In genomic region chr11:67345247-67345948, GRCh38 we compare ENCODE assay signal across 9 cellular contexts. TPM values are rescaled to one million over a fixed set of nuclear protein-coding genes. Genes with fewer than 3 reads are reported as not detected.
DNase-seq lines count a peak whose midpoint lies in the region; ATAC-seq and TF ChIP-seq lines count a peak whose summit lies in the region.
"Had no signal": no experiment of that assay in that cellular context is flagged by ENCODE, and none has a peak within 500 bp of the region (broad histone marks: within the 10 kb centered on the region; RNA-seq: fewer than 3 reads in every experiment).

No MANE protein-coding gene starts in this region.

- H3F3A ChIP-seq in Loucy (ENCODE audit: low read depth) = no peaks in the 10 kb centered on the region

- H3K9me3 ChIP-seq in CD8-positive, alpha-beta T cell (ENCODE audit: low read length) = no peaks in the 10 kb centered on the region
- H3K9me3 ChIP-seq in Loucy (ENCODE audit: insufficient read depth, low read depth, low read length) (no peaks in the 10 kb centered on the region), breast epithelium (no peaks in the 10 kb centered on the region), prostate gland (no peaks in the 10 kb centered on the region)

- POLR2A ChIA-PET in CD8-positive, alpha-beta T cell (lab: Charles Lee) = interaction anchor here (0.8 to 3.4 kb wide), 16 partner anchors 8 to 269 kb away, joined by 3 to 22 read pairs (median 4); partner anchors contain the start of genes ANKRD13D, CLCF1, PITPNM1 and POLD4

- no peak overlapping the region for H3K4me2 ChIP-seq in Loucy (ENCODE audit: low read depth, low read length, poor library complexity, severe bottlenecking)

- H3K36me3 Mint-ChIP-seq in CD8-positive, alpha-beta T cell = no peaks in the 10 kb centered on the region
- H3K36me3 Mint-ChIP-seq in glutamatergic neuron (ENCODE audit: unreplicated experiment) = no peaks in the 10 kb centered on the region

- 55% methylated on average over 8 of the region's 8 CpGs for WGBS in prostate gland

- no peaks in the 10 kb centered on the region for H3K27me3 ChIP-seq in CD8-positive, alpha-beta T cell (ENCODE audit: insufficient read depth, low read length)
- H3K27me3 ChIP-seq in Loucy (ENCODE audit: insufficient read depth, low read length, poor library complexity, severe bottlenecking) (no peaks in the 10 kb centered on the region), breast epithelium (no peaks in the 10 kb centered on the region), prostate gland (replicated peaks; ENCODE audit: insufficient read depth) (no peaks in the 10 kb centered on the region)

- no peak for DNase-seq in CD8-positive, alpha-beta T cell
- DNase-seq in breast epithelium (ENCODE audit: low spot score in 2 of 2) (no peak), prostate gland (ENCODE audit: low spot score) (peak; percentile 43), glutamatergic neuron (no peak), putamen (ENCODE audit: low spot score) (no peak)

- TF ChIP-seq CTCF in CD8-positive, alpha-beta T cell (IDR thresholded peaks at IDR 0.05) = no peak
- TF ChIP-seq CTCF in Loucy (conservative IDR thresholded peaks at IDR 0.05; ENCODE audit: low read length) (no peak), breast epithelium (IDR thresholded peaks at IDR 0.05) (no peak), prostate gland (IDR thresholded peaks at IDR 0.05) (no peak), glutamatergic neuron (IDR thresholded peaks at IDR 0.05; ENCODE audit: partially characterized antibody, unreplicated experiment) (no peak)

- intact Hi-C loops in CD8-positive, alpha-beta T cell (cut with DNase I, micrococcal nuclease) = no loop called here
- intact Hi-C loops in breast epithelium (cut with DNase I; ENCODE audit: low total_unique reads) = no loop called here
- intact Hi-C loops in prostate gland (cut with DNase I) = no loop called here

- H3K36me3 ChIP-seq in CD8-positive, alpha-beta T cell (ENCODE audit: insufficient read depth, low read length) = no peaks in the 10 kb centered on the region
- H3K36me3 ChIP-seq in Loucy (ENCODE audit: insufficient read depth, low read length) (no peaks in the 10 kb centered on the region), breast epithelium (no peaks in the 10 kb centered on the region), prostate gland (no peaks in the 10 kb centered on the region)

- no peaks in the 10 kb centered on the region for H4K20me1 ChIP-seq in Loucy (ENCODE audit: insufficient read depth, low read length, poor library complexity, severe bottlenecking)

- peak overlapping the region; percentile 20 for H3K9ac ChIP-seq in Loucy (ENCODE audit: low read depth, low read length, poor library complexity, severe bottlenecking)

- peaks cover 50% of the 10 kb centered on the region for H3K4me1 Mint-ChIP-seq in CD8-positive, alpha-beta T cell (ENCODE audit: low read depth)
- peaks cover 18% of the 10 kb centered on the region for H3K4me1 Mint-ChIP-seq in glutamatergic neuron (ENCODE audit: low read depth, unreplicated experiment)

- H3K9me3 Mint-ChIP-seq in CD8-positive, alpha-beta T cell = no peaks in the 10 kb centered on the region
- H3K9me3 Mint-ChIP-seq in glutamatergic neuron (ENCODE audit: unreplicated experiment) = peaks cover 1% of the 10 kb centered on the region

- H3K27ac ChIP-seq in CD8-positive, alpha-beta T cell (ENCODE audit: low read depth, low read length) = no peak overlapping the region
- H3K27ac ChIP-seq in breast epithelium (peak overlapping the region; percentile 76 to 81), prostate gland (peak overlapping the region; percentile 70 to 84)

- ATAC-seq in CD8-positive, alpha-beta T cell = peak; percentile 72
- ATAC-seq in HG03457 (IDR thresholded peaks at IDR 0.05; ENCODE audit: unreplicated experiment) (no peak), GM21529 (IDR thresholded peaks at IDR 0.05; ENCODE audit: unreplicated experiment) (no peak)
- ATAC-seq: Right ventricle myocardium inferior had no signal

- H3K4me1 ChIP-seq in CD8-positive, alpha-beta T cell (ENCODE audit: insufficient read depth, low read length) = peaks cover 35% of the 10 kb centered on the region
- H3K4me1 ChIP-seq in Loucy (ENCODE audit: insufficient read depth, low read length, poor library complexity, severe bottlenecking) = peaks cover 18% of the 10 kb centered on the region
- no peaks in the 10 kb centered on the region for H3K4me1 ChIP-seq in breast epithelium
- peaks cover 11% of the 10 kb centered on the region for H3K4me1 ChIP-seq in prostate gland (replicated peaks)

- CTCF ChIA-PET in CD8-positive, alpha-beta T cell (lab: Charles Lee) = interaction anchor here (0.6 to 12.0 kb wide), 25 partner anchors 8 to 287 kb away, joined by 3 to 179 read pairs (median 4); partner anchors contain the start of genes CLCF1, PITPNM1, POLD4 and PPP1CA

- TF ChIP-seq POLR2A in breast epithelium (IDR thresholded peaks at IDR 0.05) (no peak), prostate gland (IDR thresholded peaks at IDR 0.05) (peak; percentile 7)

- H2AFZ ChIP-seq in Loucy (ENCODE audit: low read length) = peak overlapping the region; percentile 17; the same call in 1 of the 2 replicates

- H3K9me2 ChIP-seq in Loucy (replicated peaks; ENCODE audit: low read depth, low read length) = no peaks in the 10 kb centered on the region

- H3K4me3 Mint-ChIP-seq in CD8-positive, alpha-beta T cell = peak overlapping the region; percentile 42
- no peak overlapping the region for H3K4me3 Mint-ChIP-seq in glutamatergic neuron (ENCODE audit: unreplicated experiment)

- H3K4me3 ChIP-seq in CD8-positive, alpha-beta T cell (ENCODE audit: low read depth, low read length) = no peak overlapping the region
- H3K4me3 ChIP-seq in Loucy (ENCODE audit: low read length, poor library complexity, severe bottlenecking) = no peak overlapping the region
- no peak overlapping the region for H3K4me3 ChIP-seq in breast epithelium
- H3K4me3 ChIP-seq in prostate gland = no peak overlapping the region

- no peaks in the 10 kb centered on the region for H3K79me2 ChIP-seq in Loucy (ENCODE audit: insufficient read depth, low read length)

- no peaks in the 10 kb centered on the region for H3K27me3 Mint-ChIP-seq in CD8-positive, alpha-beta T cell (ENCODE audit: low read depth)
- peaks cover 5% of the 10 kb centered on the region for H3K27me3 Mint-ChIP-seq in glutamatergic neuron (ENCODE audit: unreplicated experiment)

- peak overlapping the region; percentile 76 for H3K27ac Mint-ChIP-seq in CD8-positive, alpha-beta T cell
- H3K27ac Mint-ChIP-seq in glutamatergic neuron (ENCODE audit: unreplicated experiment) = no peak overlapping the region

RNA-seq across cellular contexts. Expression of gene POLD4, which starts 7.9 kb away (rescaled TPM):
- total RNA-seq in CD8-positive, alpha-beta T cell = 10 to 100 TPM; 32.4 to 41.9 TPM
- total RNA-seq in breast epithelium (10 to 100 TPM; 48.7 to 91.5 (median 69.2) TPM), prostate gland (100 to 1,000 TPM in 1 of 2 donors, 10 to 100 TPM in 1; 95.1 to 145 TPM), glutamatergic neuron (ENCODE audit: unreplicated experiment) (15.4 TPM)

RNA-seq across cellular contexts. Expression of gene CLCF1, which starts 28.0 kb away (rescaled TPM):
- 1 to 10 TPM; 7.1 to 7.8 TPM for total RNA-seq in CD8-positive, alpha-beta T cell
- total RNA-seq in breast epithelium = 10 to 100 TPM in 2 of 3 donors, 1 to 10 TPM in 1; 3.2 to 11.1 (median 10.2) TPM
- 1 to 10 TPM; 2.5 to 2.6 TPM for total RNA-seq in prostate gland
- total RNA-seq in glutamatergic neuron (ENCODE audit: unreplicated experiment) = not detected

RNA-seq across cellular contexts. Expression of gene SSH3, which starts 42.1 kb away (rescaled TPM):
- 1 to 10 TPM; 5.9 to 9.9 TPM for total RNA-seq in CD8-positive, alpha-beta T cell
- total RNA-seq in breast epithelium (10 to 100 TPM; 28.8 to 55.2 (median 34.4) TPM), prostate gland (100 to 1,000 TPM in 1 of 2 donors, 10 to 100 TPM in 1; 70.9 to 101 TPM), glutamatergic neuron (ENCODE audit: unreplicated experiment) (8.3 TPM)

RNA-seq across cellular contexts. Expression of gene RAD9A, which starts 46.4 kb away (rescaled TPM):
- total RNA-seq in CD8-positive, alpha-beta T cell = 10 to 100 TPM; 13.7 to 14.1 TPM
- 10 to 100 TPM; 11.0 to 31.0 (median 24.6) TPM for total RNA-seq in breast epithelium
- total RNA-seq in prostate gland = 10 to 100 TPM; 30.2 to 49.4 TPM
- 12.1 TPM for total RNA-seq in glutamatergic neuron (ENCODE audit: unreplicated experiment)

RNA-seq across cellular contexts. Expression of gene PPP1CA, which starts 56.3 kb away (rescaled TPM):
- 10 to 100 TPM; 40.5 to 42.2 TPM for total RNA-seq in CD8-positive, alpha-beta T cell
- total RNA-seq in breast epithelium (10 to 100 TPM; 73.1 to 91.9 (median 76.7) TPM), prostate gland (100 to 1,000 TPM; 168 to 215 TPM), glutamatergic neuron (ENCODE audit: unreplicated experiment) (163 TPM)
